12 cellular contexts compared by ENCODE assay signal in the genomic region with DNA sequence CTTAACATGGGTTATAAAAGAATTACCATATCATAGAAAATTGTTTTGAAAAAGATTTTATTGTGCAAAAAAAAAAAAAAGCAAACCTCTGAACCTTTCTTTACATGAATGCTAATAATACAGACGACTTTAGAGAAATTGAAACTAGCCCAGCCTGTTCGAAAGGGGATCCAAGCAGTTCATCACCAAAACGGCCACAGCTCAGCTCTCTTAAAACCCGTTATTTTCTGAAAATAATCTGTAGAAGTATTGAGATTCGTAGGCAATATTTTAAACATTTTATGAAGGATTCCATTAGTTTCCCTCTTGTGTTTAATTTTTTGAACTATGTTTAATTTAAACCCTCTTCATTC. TPM values are rescaled to one million over a fixed set of nuclear protein-coding genes. Genes with fewer than 3 reads are reported as not detected.
DNase-seq lines count a peak whose midpoint lies in the region; ATAC-seq, FAIRE-seq and TF ChIP-seq lines count a peak whose summit lies in the region.
"Had no signal": no experiment of that assay in that cellular context is flagged by ENCODE, and none has a peak within 500 bp of the region (broad histone marks: within the 10 kb centered on the region; RNA-seq: fewer than 3 reads in every experiment).

No MANE protein-coding gene starts in this region.

- H2AFZ ChIP-seq in parathyroid adenoma = peak overlapping the region; percentile 58

- H3K9me3 ChIP-seq in parathyroid adenoma (ENCODE audit: control insufficient read depth, low read length) (no peaks in the 10 kb centered on the region), vagina (no peaks in the 10 kb centered on the region)

- H3K36me3 ChIP-seq in parathyroid adenoma (ENCODE audit: control insufficient read depth, insufficient read depth, low read length) = no peaks in the 10 kb centered on the region
- H3K36me3 ChIP-seq in vagina = no peaks in the 10 kb centered on the region

- FAIRE-seq in HTR-8/SVneo (lab: Jason Lieb, UNC) = no peak
- FAIRE-seq: endothelial cell of umbilical vein had no signal

- H3K27me3 ChIP-seq in parathyroid adenoma (ENCODE audit: control insufficient read depth, insufficient read depth, low read length) (no peaks in the 10 kb centered on the region), vagina (no peaks in the 10 kb centered on the region)

- peak overlapping the region; percentile 59 for H3K4me3 Mint-ChIP-seq in activated B cell treated with CpG ODN at 0.5 μM for 24 hours

- TF ChIP-seq POLR2A in vagina (IDR thresholded peaks at IDR 0.05) = no peak

- TF ChIP-seq CTCF in activated B cell treated with CpG ODN at 0.5 μM for 24 hours (IDR thresholded peaks at IDR 0.05) = no peak
- TF ChIP-seq CTCF in parathyroid adenoma (IDR thresholded peaks at IDR 0.05) = no peak
- TF ChIP-seq CTCF in vagina (IDR thresholded peaks at IDR 0.05) = no peak

- H3K4me3 ChIP-seq in parathyroid adenoma (ENCODE audit: low read depth, low read length) (no peak overlapping the region), vagina (no peak overlapping the region)

- POLR2A ChIA-PET in activated B cell treated with CpG ODN at 0.5 μM for 24 hours (lab: Charles Lee) = interaction anchor here (0.7 to 5.8 kb wide), 5 partner anchors 11 to 331 kb away, joined by 3 to 93 read pairs (median 4); partner anchors contain the start of gene GSAP

- peak overlapping the region; percentile 46 for H3K27ac Mint-ChIP-seq in activated B cell treated with CpG ODN at 0.5 μM for 24 hours

- H3K27ac ChIP-seq in parathyroid adenoma (no peak overlapping the region), vagina (no peak overlapping the region)

- no peak overlapping the region for H3K9ac ChIP-seq in parathyroid adenoma

- ATAC-seq in GM19351 (IDR thresholded peaks at IDR 0.05; ENCODE audit: unreplicated experiment) (peak; percentile 86), HG03064 (IDR thresholded peaks at IDR 0.05; ENCODE audit: low read depth, unreplicated experiment) (peak; percentile 65), activated B cell treated with CpG ODN at 0.5 μM for 24 hours (ENCODE audit: low read depth) (peak; percentile 65)

- H3K27me3 Mint-ChIP-seq in activated B cell treated with CpG ODN at 0.5 μM for 24 hours = no peaks in the 10 kb centered on the region

- H3K9me3 Mint-ChIP-seq in activated B cell treated with CpG ODN at 0.5 μM for 24 hours = no peaks in the 10 kb centered on the region

- H3K4me2 ChIP-seq in parathyroid adenoma (ENCODE audit: low read length) = no peak overlapping the region

- CTCF ChIA-PET in activated B cell treated with CpG ODN at 0.5 μM for 24 hours (lab: Charles Lee) = interaction anchor here (1.8 kb wide), 1 partner anchor 12 kb away, joined by 6 read pairs; no protein-coding TSS in a partner anchor

- DNase-seq in activated B cell treated with CpG ODN at 0.5 μM for 24 hours (no peak), vagina (ENCODE audit: extremely low spot score in 2 of 2) (no peak), HTR-8/SVneo (ENCODE audit: insufficient read length, low spot score) (no peak)
- DNase-seq in stimulated activated CD8-positive, alpha-beta memory T cell treated with anti-CD3 and anti-CD28 coated beads, Interleukin-4, amount 100 ng/mL, for 48 hours = no peak
- no peak for DNase-seq in activated CD4-positive, alpha-beta T cell treated with anti-CD3 and anti-CD28 coated beads, Interleukin-2, amount 50 U/mL, for 4 hours
- DNase-seq: activated CD8-positive, alpha-beta memory T cell treated with anti-CD3 and anti-CD28 coated beads, Interleukin-2, amount 50 U/mL, for 4 hours; GDM1; stimulated activated naive CD4-positive, alpha-beta T cell had no signal

- intact Hi-C loops in activated B cell treated with CpG ODN at 0.5 μM for 24 hours (cut with micrococcal nuclease) (loop anchor here (1.0 to 5.0 kb wide), 4 partner anchors 9 to 226 kb away; no protein-coding TSS in a partner anchor), vagina (cut with DNase I) (no loop called here)

- peaks cover 39% of the 10 kb centered on the region for H3K4me1 Mint-ChIP-seq in activated B cell treated with CpG ODN at 0.5 μM for 24 hours

- H3K36me3 Mint-ChIP-seq in activated B cell treated with CpG ODN at 0.5 μM for 24 hours (ENCODE audit: low read depth) = no peaks in the 10 kb centered on the region

- H3K79me2 ChIP-seq in parathyroid adenoma = no peaks in the 10 kb centered on the region

- peaks cover 5% of the 10 kb centered on the region for H3K4me1 ChIP-seq in parathyroid adenoma
- H3K4me1 ChIP-seq in vagina = no peaks in the 10 kb centered on the region

RNA-seq across cellular contexts. Expression of gene GSAP, which starts 9.9 kb away (rescaled TPM):
- total RNA-seq in activated B cell treated with CpG ODN at 0.5 μM for 24 hours = 73.9 and 91.2 TPM in 2 replicates
- 13.0 TPM for total RNA-seq in vagina
